8 cellular contexts compared by ENCODE assay signal in genomic region chr12:57459055-57459749, GRCh38. TPM values are rescaled to one million over a fixed set of nuclear protein-coding genes. Genes with fewer than 3 reads are reported as not detected.
DNase-seq lines count a peak whose midpoint lies in the region; ATAC-seq, FAIRE-seq and TF ChIP-seq lines count a peak whose summit lies in the region.

No MANE protein-coding gene starts in this region.

- no peaks in the 10 kb centered on the region for H3K27me3 ChIP-seq in BJ (ENCODE audit: control insufficient read depth, insufficient read depth, low read length)

- peak; percentile 92 for FAIRE-seq in GM19239 (lab: Jason Lieb, UNC)

- H3K4me3 ChIP-seq in BJ (ENCODE audit: low read depth, low read length): peak overlapping the region; percentile 67

- POLR2A ChIA-PET in BJ (lab: Charles Lee): no interaction called here

- CTCF ChIA-PET in BJ (lab: Yijun Ruan, JAX): interaction anchor here (0.6 to 16.7 kb wide), 35 partner anchors 9 to 381 kb away, joined by 3 to 411 read pairs (median 4); partner anchors contain the start of genes ARHGAP9, DDIT3, NEMP1 and PIP4K2C

- no peaks in the 10 kb centered on the region for H3K36me3 ChIP-seq in BJ (ENCODE audit: control insufficient read depth, insufficient read depth, low read length)

- DNase-seq in BJ (ENCODE audit: low read depth): peak; percentile 71
- DNase-seq in GM19239 (ENCODE audit: insufficient read length, low spot score): peak; percentile 81
- peak; percentile 95 for DNase-seq in NCI-H524 (lab: John Stamatoyannopoulos, UW)
- DNase-seq in activated CD4-positive, alpha-beta T cell treated with anti-CD3 and anti-CD28 coated beads for 48 hours: peak; percentile 98
- DNase-seq in dedifferentiated amniotic fluid mesenchymal stem cell (ENCODE audit: extremely low spot score): peak; percentile 97
- DNase-seq in left lobe of liver (ENCODE audit: low spot score): peak; percentile 91
- DNase-seq in stimulated activated CD4-positive, alpha-beta T cell treated with anti-CD3 and anti-CD28 coated beads, Interleukin-2, amount 100 ng/mL, for 24 hours: peak; percentile 95 to 97

- peak; percentile 97 for TF ChIP-seq CTCF in BJ (IDR thresholded peaks at IDR 0.05; ENCODE audit: insufficient read depth, low read depth, low read length)

- peak; percentile 52 for ATAC-seq in HG03457 (IDR thresholded peaks at IDR 0.05; ENCODE audit: unreplicated experiment)
- ATAC-seq in left lobe of liver: peak; percentile 53

RNA-seq across cellular contexts. Expression of gene GLI1, which starts 0.4 kb away (rescaled TPM):
- 5.9 and 9.0 TPM in 2 replicates for polyA plus RNA-seq in BJ (2011; rRNA removed)
- polyA minus RNA-seq in BJ (2011; rRNA and poly(A)+ RNA removed): 6.7 and 11.8 TPM in 2 replicates
- 0.20 TPM for total RNA-seq in left lobe of liver

RNA-seq across cellular contexts. Expression of gene INHBE, which starts 4.1 kb away (rescaled TPM):
- 23.1 and 23.9 TPM in 2 replicates for polyA plus RNA-seq in BJ (2011; rRNA removed)
- polyA minus RNA-seq in BJ (2011; rRNA and poly(A)+ RNA removed): 9.0 and 24.1 TPM in 2 replicates
- 81.6 TPM for total RNA-seq in left lobe of liver

RNA-seq across cellular contexts. Expression of gene ARHGAP9, which starts 20.5 kb away (rescaled TPM):
- 0.98 and 1.0 TPM in 2 replicates for polyA plus RNA-seq in BJ (2011; rRNA removed)
- 0.51 and 0.66 TPM in 2 replicates for polyA minus RNA-seq in BJ (2011; rRNA and poly(A)+ RNA removed)
- 4.3 TPM for total RNA-seq in left lobe of liver

RNA-seq across cellular contexts. Expression of gene INHBC, which starts 24.6 kb away (rescaled TPM):
- 0.09 TPM in 1 of 2 replicates, not detected in the other for polyA plus RNA-seq in BJ (2011; rRNA removed)
- not detected in 2 replicates for polyA minus RNA-seq in BJ (2011; rRNA and poly(A)+ RNA removed)
- total RNA-seq in left lobe of liver: 51.9 TPM

RNA-seq across cellular contexts. Expression of gene R3HDM2, which starts 28.4 kb away (rescaled TPM):
- polyA plus RNA-seq in BJ (2011; rRNA removed): 12.6 and 27.4 TPM in 2 replicates
- polyA minus RNA-seq in BJ (2011; rRNA and poly(A)+ RNA removed): 26.1 and 35.0 TPM in 2 replicates
- total RNA-seq in left lobe of liver: 38.6 TPM

Comparison
In these comparisons a context has a peak if more than half of its experiments do, and no peak if none do; other contexts are left out.
1. Peak in every context shown above with its lines: DNase-seq, ATAC-seq and H3K4me3 ChIP-seq.